ENCODE assay signal across 1 cellular context in the genomic region with DNA sequence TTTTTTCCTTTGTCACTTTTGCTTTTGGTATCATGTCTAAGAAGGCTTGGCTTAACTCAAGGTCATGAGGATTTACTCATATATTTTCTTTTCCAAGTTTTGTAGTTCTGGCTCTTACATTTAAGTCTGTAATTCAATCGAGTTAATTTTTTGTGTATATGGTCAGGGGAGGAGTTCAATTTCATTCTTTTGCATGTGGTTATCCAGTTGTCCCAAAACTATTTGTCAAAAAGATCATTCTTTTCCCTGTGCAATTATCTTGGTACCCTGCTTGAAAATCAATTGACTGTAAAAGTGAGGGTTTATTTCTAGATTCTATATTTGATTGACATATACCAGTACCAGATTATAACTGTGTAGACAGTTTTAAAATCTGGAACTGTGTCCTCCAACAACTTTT.
TF ChIP-seq lines count a peak whose summit lies in the region.

No MANE protein-coding gene starts in this region.

TF ChIP-seq in SK-N-SH, 30 proteins besides CTCF, POLR2A, EP300 and RAD21 (continued from another document):
- no peak for TF ChIP-seq MXI1 (IDR thresholded peaks at IDR 0.05; ENCODE audit: low read depth, low read length)
- no peak for TF ChIP-seq FOSL2 (IDR thresholded peaks at IDR 0.05; ENCODE audit: borderline replicate concordance, low read depth)
- TF ChIP-seq, protein P1, sequence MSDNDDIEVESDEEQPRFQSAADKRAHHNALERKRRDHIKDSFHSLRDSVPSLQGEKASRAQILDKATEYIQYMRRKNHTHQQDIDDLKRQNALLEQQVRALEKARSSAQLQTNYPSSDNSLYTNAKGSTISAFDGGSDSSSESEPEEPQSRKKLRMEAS (IDR thresholded peaks at IDR 0.05; ENCODE audit: low read depth): no peak
- no peak for TF ChIP-seq RFX5 (IDR thresholded peaks at IDR 0.05; ENCODE audit: low read length)
